22 cellular contexts compared by ENCODE assay signal in genomic region chr5:133202066-133202665, GRCh38.
DNase-seq lines count a peak whose midpoint lies in the region; ATAC-seq, FAIRE-seq and TF ChIP-seq lines count a peak whose summit lies in the region.
"Had no signal": no experiment of that assay in that cellular context is flagged by ENCODE, and none has a peak within 500 bp of the region (broad histone marks: within the 10 kb centered on the region; RNA-seq: fewer than 3 reads in every experiment).

No MANE protein-coding gene starts in this region.

- no peaks in the 10 kb centered on the region for H3K36me3 Mint-ChIP-seq in osteocyte (ENCODE audit: unreplicated experiment)
- H3K36me3 Mint-ChIP-seq: CD4-positive, CD25-positive, alpha-beta regulatory T cell had no signal

- peak; percentile 26 for DNase-seq in right atrium auricular region (ENCODE audit: low spot score)
- DNase-seq in Right ventricle myocardium inferior (ENCODE audit: missing footprints), result no peak
- DNase-seq in K562 (ENCODE audit: extremely low read depth in 1 of 4, low spot score in 3 of 4), result no peak
- DNase-seq in osteocyte (ENCODE audit: extremely low spot score, unreplicated experiment), result peak; percentile 71
- DNase-seq in stimulated activated CD4-positive, alpha-beta T cell treated with anti-CD3 and anti-CD28 coated beads, Interleukin-4, amount 100 ng/mL, for 24 hours, result no peak
- no peak for DNase-seq in vagina (ENCODE audit: extremely low spot score in 2 of 2)
- DNase-seq: 8988T; ACHN; BE2C; CD4-positive, CD25-positive, alpha-beta regulatory T cell; DMS153; KBM-7; MV-4-11; NCI-H1105; NCI-H1436 treated with DMSO at 0.1 percent for 48 hours; NCI-H1930; NCI-H2107; NCI-H524; NCI-H748 treated with DMSO at 0.1 percent for 48 hours; SJCRH30 had no signal

- no peaks in the 10 kb centered on the region for H3K27me3 Mint-ChIP-seq in osteocyte (ENCODE audit: unreplicated experiment)

- H3K9ac ChIP-seq in K562 (ENCODE audit: insufficient read depth in 1 of 2, low read depth in 2 of 2, low read length in 2 of 2), result no peak overlapping the region

- POLR2A ChIA-PET in K562 (lab: Yijun Ruan, JAX), result interaction anchor here (0.6 to 0.9 kb wide), 2 partner anchors 196 to 242 kb away, joined by 3 read pairs; no protein-coding TSS in a partner anchor

- H3K4me1 ChIP-seq in right atrium auricular region (no peaks in the 10 kb centered on the region), K562 (replicated peaks in 1 of 2; ENCODE audit: control insufficient read depth in 2 of 2, insufficient read depth in 2 of 2, low read length in 2 of 2) (no peaks in the 10 kb centered on the region), vagina (no peaks in the 10 kb centered on the region)

- no peaks in the 10 kb centered on the region for H4K20me1 ChIP-seq in K562 (replicated peaks; ENCODE audit: control insufficient read depth, insufficient read depth, low read length)

- H3K9me3 ChIP-seq in right atrium auricular region (no peaks in the 10 kb centered on the region), K562 (replicated peaks; ENCODE audit: control insufficient read depth, insufficient read depth, low read depth, low read length) (no peaks in the 10 kb centered on the region), vagina (no peaks in the 10 kb centered on the region)
- H3K9me3 ChIP-seq: BE2C, SJCRH30 had no signal

- CTCF ChIA-PET in K562 (lab: Yijun Ruan, JAX; ENCODE audit: low intra/inter-chr PET ratio), result no interaction called here

- no peak for FAIRE-seq in K562 (lab: Jason Lieb, UNC)

- no peak overlapping the region for H3K4me3 ChIP-seq in right atrium auricular region
- H3K4me3 ChIP-seq in K562, result no peak overlapping the region
- no peak overlapping the region for H3K4me3 ChIP-seq in vagina
- H3K4me3 ChIP-seq: SJCRH30 had no signal

- H3K36me3 ChIP-seq in right atrium auricular region (no peaks in the 10 kb centered on the region), K562 (ENCODE audit: control insufficient read depth, insufficient read depth, low read length) (no peaks in the 10 kb centered on the region), vagina (no peaks in the 10 kb centered on the region)
- H3K36me3 ChIP-seq: BE2C, SJCRH30 had no signal

- H3K9me1 ChIP-seq in K562 (ENCODE audit: control insufficient read depth, insufficient read depth, low read length), result no peaks in the 10 kb centered on the region

- no peak overlapping the region for H3K4me3 Mint-ChIP-seq in osteocyte (ENCODE audit: unreplicated experiment)
- H3K4me3 Mint-ChIP-seq: CD4-positive, CD25-positive, alpha-beta regulatory T cell had no signal

- intact Hi-C loops in Right ventricle myocardium inferior (cut with DNase I) (no loop called here), K562 (cut with micrococcal nuclease) (no loop called here), vagina (cut with DNase I) (no loop called here)

- TF ChIP-seq EP300 in K562 (IDR thresholded peaks at IDR 0.05; ENCODE audit: low read length), result no peak

- ATAC-seq in Right ventricle myocardium inferior, result no peak
- ATAC-seq in K562, result no peak
- ATAC-seq in HG03342 (IDR thresholded peaks at IDR 0.05; ENCODE audit: unreplicated experiment), result no peak
- ATAC-seq: HCT116 had no signal

- BruUV-seq in K562 (replicated peaks; lab: Mats Ljungman, UMichigan), result no TSS peak

- 3% methylated on average over 8 of the region's 8 CpGs for WGBS in K562 (ENCODE audit: insufficient coverage, low coverage, missing lambda C conversion rate)

- no peak overlapping the region for H3K4me2 ChIP-seq in K562 (ENCODE audit: insufficient read depth, low read length)

- H3K27me3 ChIP-seq in right atrium auricular region (no peaks in the 10 kb centered on the region), K562 (ENCODE audit: control insufficient read depth in 2 of 2, insufficient read depth in 2 of 2, low read length in 2 of 2) (peaks cover 37 to 62% of the 10 kb centered on the region in 2 experiments), vagina (no peaks in the 10 kb centered on the region)
- H3K27me3 ChIP-seq: BE2C, SJCRH30 had no signal

- in situ Hi-C loops in K562 (cut with MboI), result no loop called here

- peaks cover 4% of the 10 kb centered on the region for H3K9me3 Mint-ChIP-seq in osteocyte (ENCODE audit: unreplicated experiment)
- H3K9me3 Mint-ChIP-seq: CD4-positive, CD25-positive, alpha-beta regulatory T cell had no signal

- H3K27ac ChIP-seq in right atrium auricular region (no peak overlapping the region), K562 (ENCODE audit: extremely low read depth, low read depth, low read length) (no peak overlapping the region), vagina (no peak overlapping the region)
- H3K27ac ChIP-seq: SJCRH30 had no signal

- H2AFZ ChIP-seq in K562 (ENCODE audit: low read depth, low read length), result no peak overlapping the region

- TF ChIP-seq POLR2A in K562 (conservative IDR thresholded peaks at IDR 0.05) (no peak), vagina (IDR thresholded peaks at IDR 0.05) (no peak)

- no peak for TF ChIP-seq RAD21 in K562 (CRISPR knock-in tag; conservative IDR thresholded peaks at IDR 0.05 in 1 of 2, IDR thresholded peaks at IDR 0.05 in 1 of 2)

- peaks cover 21% of the 10 kb centered on the region for H3K4me1 Mint-ChIP-seq in osteocyte (ENCODE audit: unreplicated experiment)
- H3K4me1 Mint-ChIP-seq: CD4-positive, CD25-positive, alpha-beta regulatory T cell had no signal

- H3K79me2 ChIP-seq in K562 (ENCODE audit: control insufficient read depth, insufficient read depth, low read length), result no peaks in the 10 kb centered on the region

- no peak overlapping the region for H3K27ac Mint-ChIP-seq in osteocyte (ENCODE audit: unreplicated experiment)
- H3K27ac Mint-ChIP-seq: CD4-positive, CD25-positive, alpha-beta regulatory T cell had no signal

- no peak for TF ChIP-seq CTCF in right atrium auricular region (IDR thresholded peaks at IDR 0.05)
- TF ChIP-seq CTCF in K562 (IDR thresholded peaks at IDR 0.05 in 2 of 3, conservative IDR thresholded peaks at IDR 0.05 in 1 of 3; ENCODE audit: insufficient read depth in 2 of 3, low read depth in 1 of 3, low read length in 3 of 3), result no peak
- no peak for TF ChIP-seq CTCF in osteocyte (IDR thresholded peaks at IDR 0.05)
- TF ChIP-seq CTCF in vagina (IDR thresholded peaks at IDR 0.05), result no peak

TF ChIP-seq in K562, 482 proteins besides CTCF, POLR2A, EP300 and RAD21 (continues in another document):
- no peak for TF ChIP-seq TEAD4 (IDR thresholded peaks at IDR 0.05; ENCODE audit: low read length)
- no peak for TF ChIP-seq TEAD4 (CRISPR knock-in tag; IDR thresholded peaks at IDR 0.05; ENCODE audit: borderline replicate concordance)
- TF ChIP-seq ZNF586 (CRISPR knock-in tag; conservative IDR thresholded peaks at IDR 0.05), result no peak
- TF ChIP-seq SPI1 (IDR thresholded peaks at IDR 0.05; ENCODE audit: borderline replicate concordance, low read depth, low read length), result peak; percentile 86
- TF ChIP-seq POLR2H (tag; IDR thresholded peaks at IDR 0.05; ENCODE audit: low read depth), result no peak
- peak; percentile 88 for TF ChIP-seq PKNOX1 (IDR thresholded peaks at IDR 0.05)
- TF ChIP-seq, protein P1, sequence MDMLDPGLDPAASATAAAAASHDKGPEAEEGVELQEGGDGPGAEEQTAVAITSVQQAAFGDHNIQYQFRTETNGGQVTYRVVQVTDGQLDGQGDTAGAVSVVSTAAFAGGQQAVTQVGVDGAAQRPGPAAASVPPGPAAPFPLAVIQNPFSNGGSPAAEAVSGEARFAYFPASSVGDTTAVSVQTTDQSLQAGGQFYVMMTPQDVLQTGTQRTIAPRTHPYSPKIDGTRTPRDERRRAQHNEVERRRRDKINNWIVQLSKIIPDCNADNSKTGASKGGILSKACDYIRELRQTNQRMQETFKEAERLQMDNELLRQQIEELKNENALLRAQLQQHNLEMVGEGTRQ (CRISPR knock-in tag; IDR thresholded peaks at IDR 0.05), result peak; percentile 29; the same call in 1 of the 2 replicates
- no peak for TF ChIP-seq ELK3 (CRISPR knock-in tag; IDR thresholded peaks at IDR 0.05)
- no peak for TF ChIP-seq TAF9B (IDR thresholded peaks at IDR 0.05; ENCODE audit: partially characterized antibody)
- TF ChIP-seq SOX6 (IDR thresholded peaks at IDR 0.05), result no peak
- TF ChIP-seq RAD51 (IDR thresholded peaks at IDR 0.05; ENCODE audit: borderline replicate concordance, low read depth), result peak; percentile 30; the same call in 1 of the 2 replicates
- no peak for TF ChIP-seq ZFP36 (IDR thresholded peaks at IDR 0.05; ENCODE audit: low read depth, low read length, partially characterized antibody)
- TF ChIP-seq, protein P2, sequence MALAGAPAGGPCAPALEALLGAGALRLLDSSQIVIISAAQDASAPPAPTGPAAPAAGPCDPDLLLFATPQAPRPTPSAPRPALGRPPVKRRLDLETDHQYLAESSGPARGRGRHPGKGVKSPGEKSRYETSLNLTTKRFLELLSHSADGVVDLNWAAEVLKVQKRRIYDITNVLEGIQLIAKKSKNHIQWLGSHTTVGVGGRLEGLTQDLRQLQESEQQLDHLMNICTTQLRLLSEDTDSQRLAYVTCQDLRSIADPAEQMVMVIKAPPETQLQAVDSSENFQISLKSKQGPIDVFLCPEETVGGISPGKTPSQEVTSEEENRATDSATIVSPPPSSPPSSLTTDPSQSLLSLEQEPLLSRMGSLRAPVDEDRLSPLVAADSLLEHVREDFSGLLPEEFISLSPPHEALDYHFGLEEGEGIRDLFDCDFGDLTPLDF (CRISPR knock-in tag; IDR thresholded peaks at IDR 0.05), result no peak
- TF ChIP-seq CHD1 (IDR thresholded peaks at IDR 0.05; ENCODE audit: low read length), result no peak

Comparison
In these comparisons a context has a peak if more than half of its experiments do, and no peak if none do; other contexts are left out.
1. DNase-seq: peak in right atrium auricular region (single experiment) and osteocyte (single experiment); none in Right ventricle myocardium inferior (single experiment), K562 (0 of 4), stimulated activated CD4-positive, alpha-beta T cell treated with anti-CD3 and anti-CD28 coated beads, Interleukin-4, amount 100 ng/mL, for 24 hours (single experiment) and vagina (0 of 2).